Comparison of ENCODE assay signal across 39 cellular contexts in the genomic region with DNA sequence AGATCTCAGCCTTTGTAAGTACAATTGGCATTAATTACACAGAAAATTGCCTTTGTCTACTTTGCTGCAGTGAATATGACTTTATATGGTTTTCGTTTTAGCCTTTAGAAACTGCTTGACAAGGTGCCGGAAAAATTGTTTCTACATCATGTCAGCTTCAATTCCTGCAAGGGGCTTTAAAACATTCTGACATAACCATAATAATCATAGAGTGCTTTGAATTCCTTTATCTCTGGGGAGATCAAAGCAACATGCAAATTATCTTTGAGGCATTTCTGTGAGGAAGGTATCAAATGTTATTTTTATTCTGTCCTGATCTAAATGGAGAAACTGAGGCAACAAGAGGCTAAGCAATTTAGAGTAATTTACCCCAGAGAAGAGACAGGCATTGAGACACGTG. TPM values are rescaled to one million over a fixed set of nuclear protein-coding genes. Genes with fewer than 3 reads are reported as not detected.
"Had no signal": no experiment of that assay in that cellular context is flagged by ENCODE, and none has a peak within 500 bp of the region (broad histone marks: within the 10 kb centered on the region; RNA-seq: fewer than 3 reads in every experiment).

No MANE protein-coding gene starts in this region.

- H3K36me3 ChIP-seq: adrenal gland, ascending aorta, brain microvascular endothelial cell, breast epithelium, cardiac muscle cell had no signal

- H3K27me3 Mint-ChIP-seq: activated naive CD4-positive, alpha-beta T cell treated with anti-CD3 and anti-CD28 coated beads, Interleukin-2, amount 10 ng/mL, durations not matched to agents 7 days and 5 days had no signal

- H3K4me3 Mint-ChIP-seq: activated naive CD4-positive, alpha-beta T cell treated with anti-CD3 and anti-CD28 coated beads for 36 hours; activated naive CD4-positive, alpha-beta T cell treated with anti-CD3 and anti-CD28 coated beads, Interleukin-2, amount 10 ng/mL, durations not matched to agents 7 days and 5 days; activated naive CD4-positive, alpha-beta T cell treated with anti-CD3 and anti-CD28 coated beads, Interleukin-2, amount 50 U/mL, for 24 hours; activated naive CD8-positive, alpha-beta T cell; activated naive CD8-positive, alpha-beta T cell treated with anti-CD3 and anti-CD28 coated beads for 36 hours; activated naive CD8-positive, alpha-beta T cell treated with anti-CD3 and anti-CD28 coated beads, Interleukin-2, amount 10 ng/mL, durations not matched to agents 7 days and 5 days; activated naive CD8-positive, alpha-beta T cell treated with anti-CD3 and anti-CD28 coated beads, Interleukin-2, amount 50 U/mL, for 24 hours; activated T-cell treated with anti-CD3 and anti-CD28 coated beads, Interleukin-2, amount 50 U/mL, for 24 hours; activated T-cell treated with anti-CD3 and anti-CD28 coated beads, Interleukin-2, amount 50 U/mL, for 4 hours; activated T-cell treated with anti-CD3 and anti-CD28 coated beads, Interleukin-2, amount 50 U/mL, for 72 hours; activated T-helper 1 cell treated with anti-CD3 and anti-CD28 coated beads, Interleukin-12 subunit alpha, Interleukin-12 subunit beta, Interleukin-2, Interleukin-4 antibody, amounts not matched to agents 30 ng/mL and 10 ng/mL and 1 ng/mL, durations not matched to agents 14 hours and 24 hours and 36 hours; activated T-helper 17 cell treated with anti-CD3 and anti-CD28 coated beads, Interleukin-2, amount 50 U/mL, for 72 hours; brain; central memory CD8-positive, alpha-beta T cell had no signal

- H3K4me1 ChIP-seq: adrenal gland, ascending aorta, body of pancreas, breast epithelium had no signal

- H3K27me3 ChIP-seq: adrenal gland, ascending aorta, body of pancreas, brain microvascular endothelial cell, breast epithelium, cardiac muscle cell had no signal

- H3K27ac ChIP-seq: adrenal gland, ascending aorta, body of pancreas, brain microvascular endothelial cell, breast epithelium, cardiac muscle cell had no signal

- H3K36me3 Mint-ChIP-seq: activated naive CD4-positive, alpha-beta T cell treated with anti-CD3 and anti-CD28 coated beads, Interleukin-2, amount 10 ng/mL, durations not matched to agents 7 days and 5 days; activated naive CD4-positive, alpha-beta T cell treated with anti-CD3 and anti-CD28 coated beads, Interleukin-2, amount 50 U/mL, for 24 hours; activated naive CD4-positive, alpha-beta T cell treated with anti-CD3 and anti-CD28 coated beads, Interleukin-2, amount 50 U/mL, for 72 hours; activated naive CD8-positive, alpha-beta T cell; activated naive CD8-positive, alpha-beta T cell treated with anti-CD3 and anti-CD28 coated beads for 36 hours; activated naive CD8-positive, alpha-beta T cell treated with anti-CD3 and anti-CD28 coated beads, Interleukin-2, amount 10 ng/mL, durations not matched to agents 7 days and 5 days; brain had no signal

- H3K4me1 Mint-ChIP-seq: activated naive CD4-positive, alpha-beta T cell treated with anti-CD3 and anti-CD28 coated beads, Interleukin-2, amount 10 ng/mL, durations not matched to agents 7 days and 5 days; activated naive CD4-positive, alpha-beta T cell treated with anti-CD3 and anti-CD28 coated beads, Interleukin-2, amount 50 U/mL, for 24 hours; activated naive CD8-positive, alpha-beta T cell treated with anti-CD3 and anti-CD28 coated beads for 36 hours; activated naive CD8-positive, alpha-beta T cell treated with anti-CD3 and anti-CD28 coated beads, Interleukin-2, amount 10 ng/mL, durations not matched to agents 7 days and 5 days; activated naive CD8-positive, alpha-beta T cell treated with anti-CD3 and anti-CD28 coated beads, Interleukin-2, amount 50 U/mL, for 24 hours; activated T-helper 17 cell treated with anti-CD3 and anti-CD28 coated beads, Interleukin-2, amount 50 U/mL, for 72 hours; central memory CD8-positive, alpha-beta T cell had no signal

- H3K27ac Mint-ChIP-seq: activated naive CD4-positive, alpha-beta T cell treated with anti-CD3 and anti-CD28 coated beads for 36 hours; activated naive CD4-positive, alpha-beta T cell treated with anti-CD3 and anti-CD28 coated beads, Interleukin-2, amount 10 ng/mL, durations not matched to agents 7 days and 5 days; activated naive CD4-positive, alpha-beta T cell treated with anti-CD3 and anti-CD28 coated beads, Interleukin-2, amount 50 U/mL, for 24 hours; activated naive CD4-positive, alpha-beta T cell treated with anti-CD3 and anti-CD28 coated beads, Interleukin-2, amount 50 U/mL, for 72 hours; activated naive CD8-positive, alpha-beta T cell; activated naive CD8-positive, alpha-beta T cell treated with anti-CD3 and anti-CD28 coated beads for 36 hours; activated naive CD8-positive, alpha-beta T cell treated with anti-CD3 and anti-CD28 coated beads, Interleukin-2, amount 10 ng/mL, durations not matched to agents 7 days and 5 days; activated naive CD8-positive, alpha-beta T cell treated with anti-CD3 and anti-CD28 coated beads, Interleukin-2, amount 50 U/mL, for 24 hours; activated T-cell treated with anti-CD3 and anti-CD28 coated beads, Interleukin-2, amount 50 U/mL, for 24 hours; activated T-cell treated with anti-CD3 and anti-CD28 coated beads, Interleukin-2, amount 50 U/mL, for 72 hours; activated T-helper 1 cell treated with anti-CD3 and anti-CD28 coated beads, Interleukin-12 subunit alpha, Interleukin-12 subunit beta, Interleukin-2, Interleukin-4 antibody, amounts not matched to agents 30 ng/mL and 10 ng/mL and 1 ng/mL, durations not matched to agents 14 hours and 24 hours and 36 hours; activated T-helper 17 cell treated with anti-CD3 and anti-CD28 coated beads, Interleukin-2, amount 50 U/mL, for 72 hours; activated T-helper 2 cell treated with anti-CD3 and anti-CD28 coated beads, Interferon-gamma antibody, Interleukin-2, Interleukin-4, amounts not matched to agents 10 μg/mL and 5 μg/mL and 100 μg/mL, durations not matched to agents 14 hours and 24 hours and 36 hours had no signal

- H3K9me3 Mint-ChIP-seq: activated naive CD4-positive, alpha-beta T cell treated with anti-CD3 and anti-CD28 coated beads for 36 hours; activated naive CD4-positive, alpha-beta T cell treated with anti-CD3 and anti-CD28 coated beads, Interleukin-2, amount 10 ng/mL, durations not matched to agents 7 days and 5 days; activated naive CD4-positive, alpha-beta T cell treated with anti-CD3 and anti-CD28 coated beads, Interleukin-2, amount 50 U/mL, for 24 hours; activated naive CD4-positive, alpha-beta T cell treated with anti-CD3 and anti-CD28 coated beads, Interleukin-2, amount 50 U/mL, for 72 hours; activated naive CD8-positive, alpha-beta T cell treated with anti-CD3 and anti-CD28 coated beads for 36 hours; activated naive CD8-positive, alpha-beta T cell treated with anti-CD3 and anti-CD28 coated beads, Interleukin-2, amount 10 ng/mL, durations not matched to agents 7 days and 5 days; activated naive CD8-positive, alpha-beta T cell treated with anti-CD3 and anti-CD28 coated beads, Interleukin-2, amount 50 U/mL, for 24 hours; activated T-cell treated with anti-CD3 and anti-CD28 coated beads, Interleukin-2, amount 50 U/mL, for 24 hours; activated T-cell treated with anti-CD3 and anti-CD28 coated beads, Interleukin-2, amount 50 U/mL, for 4 hours; activated T-cell treated with anti-CD3 and anti-CD28 coated beads, Interleukin-2, amount 50 U/mL, for 72 hours; activated T-helper 1 cell treated with anti-CD3 and anti-CD28 coated beads, Interleukin-12 subunit alpha, Interleukin-12 subunit beta, Interleukin-2, Interleukin-4 antibody, amounts not matched to agents 30 ng/mL and 10 ng/mL and 1 ng/mL, durations not matched to agents 14 hours and 24 hours and 36 hours; activated T-helper 17 cell treated with anti-CD3 and anti-CD28 coated beads, Interleukin-2, amount 50 U/mL, for 72 hours; activated T-helper 2 cell treated with anti-CD3 and anti-CD28 coated beads, Interferon-gamma antibody, Interleukin-2, Interleukin-4, amounts not matched to agents 10 μg/mL and 5 μg/mL and 100 μg/mL, durations not matched to agents 14 hours and 24 hours and 36 hours; brain; central memory CD8-positive, alpha-beta T cell had no signal

- H3K4me3 ChIP-seq: adrenal gland, ascending aorta, body of pancreas, breast epithelium, cardiac muscle cell had no signal

- DNase-seq: activated effector memory CD4-positive, alpha-beta T cell treated with anti-CD3 and anti-CD28 coated beads, Interleukin-2, amount 50 U/mL, for 16 hours; activated effector memory CD4-positive, alpha-beta T cell treated with Interleukin-2 at 50 U/mL for 16 hours; activated gamma-delta T cell; activated gamma-delta T cell treated with Interleukin-2 at 50 U/mL for 16 hours; activated naive CD4-positive, alpha-beta T cell; activated naive CD4-positive, alpha-beta T cell treated with anti-CD3 and anti-CD28 coated beads for 36 hours; activated naive CD4-positive, alpha-beta T cell treated with anti-CD3 and anti-CD28 coated beads, Interleukin-2, amount 10 ng/mL, durations not matched to agents 7 days and 5 days; activated naive CD4-positive, alpha-beta T cell treated with anti-CD3 and anti-CD28 coated beads, Interleukin-2, amount 50 U/mL, for 16 hours; activated naive CD4-positive, alpha-beta T cell treated with Interleukin-2 at 50 U/mL for 16 hours; activated naive CD8-positive, alpha-beta T cell treated with anti-CD3 and anti-CD28 coated beads for 36 hours; activated naive CD8-positive, alpha-beta T cell treated with anti-CD3 and anti-CD28 coated beads, Interleukin-2, amount 10 ng/mL, durations not matched to agents 7 days and 5 days; activated naive CD8-positive, alpha-beta T cell treated with anti-CD3 and anti-CD28 coated beads, Interleukin-2, amount 50 U/mL, for 24 hours; activated T-cell treated with anti-CD3 and anti-CD28 coated beads, Interleukin-2, amount 50 U/mL, for 1 hour; activated T-cell treated with anti-CD3 and anti-CD28 coated beads, Interleukin-2, amount 50 U/mL, for 24 hours; activated T-cell treated with anti-CD3 and anti-CD28 coated beads, Interleukin-2, amount 50 U/mL, for 4 hours; activated T-cell treated with anti-CD3 and anti-CD28 coated beads, Interleukin-2, amount 50 U/mL, for 48 hours; activated T-cell treated with anti-CD3 and anti-CD28 coated beads, Interleukin-2, amount 50 U/mL, for 72 hours; adrenal gland; amniotic stem cell; amygdala; anterior cingulate cortex; aorta; body of pancreas; brain microvascular endothelial cell; caudate nucleus; central memory CD4-positive, alpha-beta T cell; cerebellar nuclear complex had no signal

- H3K9me3 ChIP-seq: adrenal gland, ascending aorta, body of pancreas, breast epithelium had no signal

- ATAC-seq: activated naive CD4-positive, alpha-beta T cell treated with anti-CD3 and anti-CD28 coated beads, Interleukin-2, amount 50 U/mL, for 72 hours; activated naive CD8-positive, alpha-beta T cell treated with anti-CD3 and anti-CD28 coated beads, Interleukin-2, amount 50 U/mL, for 24 hours; activated T-cell treated with anti-CD3 and anti-CD28 coated beads, Interleukin-2, amount 50 U/mL, for 4 hours; activated T-cell treated with anti-CD3 and anti-CD28 coated beads, Interleukin-2, amount 50 U/mL, for 72 hours; activated T-helper 17 cell treated with anti-CD3 and anti-CD28 coated beads, Interleukin-2, amount 50 U/mL, for 72 hours; body of pancreas had no signal

RNA-seq across cellular contexts. Expression of a gene that starts 57.8 kb away (rescaled TPM):
- total RNA-seq: activated T-cell treated with anti-CD3 and anti-CD28 coated beads, Interleukin-2, amount 50 U/mL, for 72 hours; activated T-helper 1 cell treated with anti-CD3 and anti-CD28 coated beads, Interleukin-12 subunit alpha, Interleukin-12 subunit beta, Interleukin-2, Interleukin-4 antibody, amounts not matched to agents 30 ng/mL and 10 ng/mL and 1 ng/mL, durations not matched to agents 14 hours and 24 hours and 36 hours; activated T-helper 2 cell treated with anti-CD3 and anti-CD28 coated beads, Interferon-gamma antibody, Interleukin-2, Interleukin-4, amounts not matched to agents 10 μg/mL and 5 μg/mL and 100 μg/mL, durations not matched to agents 14 hours and 24 hours and 36 hours; chondrocyte had no signal
